Comparison of ENCODE assay signal across 15 cellular contexts in the genomic region with DNA sequence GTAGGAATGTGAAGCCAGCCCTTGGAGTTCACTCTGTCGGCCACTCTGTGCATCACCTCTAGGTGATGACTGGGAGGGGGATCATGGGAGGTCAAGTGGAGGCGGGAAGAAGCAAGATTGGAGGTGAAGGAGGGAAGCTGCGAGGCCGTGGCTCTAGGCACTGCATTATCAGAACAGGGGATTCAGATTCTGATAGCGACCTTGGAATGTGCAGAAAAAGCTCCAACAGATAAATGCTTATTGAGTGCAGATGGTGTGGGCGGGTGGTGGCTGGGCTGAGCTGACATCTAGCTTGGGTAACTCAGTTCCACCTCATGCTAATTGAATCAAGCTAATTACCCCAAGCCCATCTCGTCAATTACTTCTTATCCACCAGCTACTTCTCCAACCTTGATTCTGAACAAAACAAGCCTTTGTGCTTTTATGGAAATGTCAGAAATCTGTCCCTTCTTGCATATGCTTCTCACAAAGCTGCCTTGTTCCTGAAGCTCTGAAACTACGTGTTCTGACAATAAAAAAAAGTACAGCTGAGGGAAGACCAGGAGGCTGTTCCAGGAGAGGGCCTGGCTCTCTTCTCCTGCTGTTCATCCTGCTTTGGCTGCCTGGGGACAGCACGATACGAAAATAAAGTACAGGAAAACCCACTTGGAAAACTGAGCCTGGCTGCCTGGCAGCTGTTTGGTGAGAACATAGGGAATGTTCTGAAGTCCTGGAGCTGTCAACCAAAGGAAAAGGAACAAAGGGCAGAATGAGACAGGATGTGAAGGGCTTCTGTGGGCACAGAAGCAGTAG. TPM values are rescaled to one million over a fixed set of nuclear protein-coding genes. Genes with fewer than 3 reads are reported as not detected.
A peak's percentile ranks its signal among the peaks of the same experiment; 100 is the strongest.
DNase-seq lines count a peak whose midpoint lies in the region; TF ChIP-seq lines count a peak whose summit lies in the region.
"Had no signal": no experiment of that assay in that cellular context is flagged by ENCODE, and none has a peak within 500 bp of the region (broad histone marks: within the 10 kb centered on the region; RNA-seq: fewer than 3 reads in every experiment).

No MANE protein-coding gene starts in this region.

- intact Hi-C loops in esophagus muscularis mucosa (cut with DNase I): no loop called here

- peaks cover 7% of the 10 kb centered on the region for H3K9me3 Mint-ChIP-seq in endodermal cell
- H3K9me3 Mint-ChIP-seq in CD8-positive, alpha-beta memory T cell: peaks cover 2 to 14% (median 6%) of the 10 kb centered on the region in 5 donors

- TF ChIP-seq POLR2A in esophagus muscularis mucosa (IDR thresholded peaks at IDR 0.05; ENCODE audit: low read depth): no peak

- H3K27me3 ChIP-seq in endodermal cell (ENCODE audit: control insufficient read depth, insufficient read depth, low read length, poor library complexity, severe bottlenecking): no peaks in the 10 kb centered on the region
- H3K27me3 ChIP-seq in esophagus muscularis mucosa: no peaks in the 10 kb centered on the region
- H3K27me3 ChIP-seq in CD8-positive, alpha-beta memory T cell (ENCODE audit: insufficient read depth, low read length, poor library complexity, severe bottlenecking): no peaks in the 10 kb centered on the region
- H3K27me3 ChIP-seq: tibial artery had no signal

- no peaks in the 10 kb centered on the region for H3K36me3 Mint-ChIP-seq in endodermal cell (ENCODE audit: low read depth)
- peaks cover 0 to 2% (median 0%) of the 10 kb centered on the region in 3 donors for H3K36me3 Mint-ChIP-seq in CD8-positive, alpha-beta memory T cell

- H3K9ac ChIP-seq in endodermal cell (ENCODE audit: extremely low read depth, low read length, poor library complexity, severe bottlenecking): no peak overlapping the region

- H3K27ac Mint-ChIP-seq in endodermal cell: no peak overlapping the region
- peak overlapping the region in 1 of 8 donors; percentile 38 for H3K27ac Mint-ChIP-seq in CD8-positive, alpha-beta memory T cell
- H3K27ac Mint-ChIP-seq: activated T-helper 17 cell treated with anti-CD3 and anti-CD28 coated beads, Interleukin-2, amount 50 U/mL, for 72 hours; HFFc6 had no signal

- no peaks in the 10 kb centered on the region for H3K27me3 Mint-ChIP-seq in endodermal cell (ENCODE audit: insufficient read depth)
- peaks cover 0 to 8% of the 10 kb centered on the region in 2 donors for H3K27me3 Mint-ChIP-seq in CD8-positive, alpha-beta memory T cell

- CTCF ChIA-PET in CD8-positive, alpha-beta memory T cell (lab: Charles Lee): interaction anchor here (0.8 to 3.3 kb wide), 2 partner anchors 13 to 20 kb away, joined by 3 to 13 read pairs; no protein-coding TSS in a partner anchor

- 90 to 93% methylated on average over 6 to 10 of the region's 10 CpGs for WGBS in endodermal cell (ENCODE audit: insufficient coverage in 1 of 2, insufficient read length in 1 of 2), 2 experiments
- 85 to 86% methylated on average over 7 to 9 of the region's 10 CpGs for whole genome bisulfite sequencing in mesodermal cell (ENCODE audit: insufficient coverage in 2 of 2), 2 experiments
- 60% methylated on average over 10 of the region's 10 CpGs for WGBS in esophagus muscularis mucosa

- peak overlapping the region; percentile 22 for H3K27ac ChIP-seq in endodermal cell (ENCODE audit: low read depth, low read length)
- peak overlapping the region; percentile 73 for H3K27ac ChIP-seq in mesodermal cell (ENCODE audit: low read depth, low read length, severe bottlenecking)
- H3K27ac ChIP-seq in temporal lobe (ENCODE audit: low read depth, low read length): peak overlapping the region; percentile 69
- H3K27ac ChIP-seq in esophagus muscularis mucosa (replicated peaks in 1 of 4): peak overlapping the region in 2 of 4 donors; percentile 4 to 53
- no peak overlapping the region for H3K27ac ChIP-seq in CD8-positive, alpha-beta memory T cell (ENCODE audit: low read depth, low read length)
- H3K27ac ChIP-seq: A549 had no signal

- TF ChIP-seq EP300 in esophagus muscularis mucosa (IDR thresholded peaks at IDR 0.05): no peak

- DNase-seq in activated effector memory CD4-positive, alpha-beta T cell treated with anti-CD3 and anti-CD28 coated beads, Interleukin-2, amount 50 U/mL, for 16 hours: peak; percentile 13
- DNase-seq in activated effector memory CD4-positive, alpha-beta T cell treated with Interleukin-2 at 50 U/mL for 16 hours: no peak
- DNase-seq in endodermal cell (peak; percentile 34), RKO (ENCODE audit: low spot score) (no peak), esophagus muscularis mucosa (ENCODE audit: extremely low spot score) (no peak)
- no peak for DNase-seq in CD8-positive, alpha-beta memory T cell
- DNase-seq: HFFc6, Karpas-422, SIG-M5, tibial artery had no signal

- no peaks in the 10 kb centered on the region for H3K4me1 ChIP-seq in endodermal cell (ENCODE audit: control insufficient read depth, insufficient read depth, low read length)
- peaks cover 3% of the 10 kb centered on the region for H3K4me1 ChIP-seq in mesodermal cell (ENCODE audit: control insufficient read depth, insufficient read depth, low read length, poor library complexity, severe bottlenecking)
- H3K4me1 ChIP-seq in esophagus muscularis mucosa: peaks cover 0 to 22% (median 14%) of the 10 kb centered on the region in 4 donors
- no peaks in the 10 kb centered on the region for H3K4me1 ChIP-seq in CD8-positive, alpha-beta memory T cell (ENCODE audit: insufficient read depth, low read length)
- H3K4me1 ChIP-seq: tibial artery had no signal

- TF ChIP-seq CTCF in endodermal cell (conservative IDR thresholded peaks at IDR 0.05): no peak
- TF ChIP-seq CTCF in esophagus muscularis mucosa (IDR thresholded peaks at IDR 0.05): no peak

- no peaks in the 10 kb centered on the region for H3K4me1 Mint-ChIP-seq in endodermal cell
- H3K4me1 Mint-ChIP-seq in CD8-positive, alpha-beta memory T cell: no peaks in the 10 kb centered on the region
- H3K4me1 Mint-ChIP-seq: activated T-helper 17 cell treated with anti-CD3 and anti-CD28 coated beads, Interleukin-2, amount 50 U/mL, for 72 hours had no signal

- H3K36me3 ChIP-seq in endodermal cell (ENCODE audit: control insufficient read depth, insufficient read depth, low read length): no peaks in the 10 kb centered on the region
- no peaks in the 10 kb centered on the region for H3K36me3 ChIP-seq in mesodermal cell (ENCODE audit: control insufficient read depth, insufficient read depth, low read length)
- no peaks in the 10 kb centered on the region for H3K36me3 ChIP-seq in esophagus muscularis mucosa
- H3K36me3 ChIP-seq in CD8-positive, alpha-beta memory T cell (ENCODE audit: insufficient read depth, low read length): no peaks in the 10 kb centered on the region
- H3K36me3 ChIP-seq: tibial artery had no signal

- POLR2A ChIA-PET in CD8-positive, alpha-beta memory T cell (lab: Charles Lee): no interaction called here

- H3K4me3 Mint-ChIP-seq in endodermal cell: no peak overlapping the region
- no peak overlapping the region for H3K4me3 Mint-ChIP-seq in CD8-positive, alpha-beta memory T cell
- H3K4me3 Mint-ChIP-seq: activated T-helper 17 cell treated with anti-CD3 and anti-CD28 coated beads, Interleukin-2, amount 50 U/mL, for 72 hours; HFFc6 had no signal

- H3K9me3 ChIP-seq in endodermal cell (ENCODE audit: control insufficient read depth, low read length) (no peaks in the 10 kb centered on the region), mesodermal cell (ENCODE audit: control insufficient read depth, low read length) (peaks cover 16% of the 10 kb centered on the region), esophagus muscularis mucosa (peaks cover 0 to 4% (median 2%) of the 10 kb centered on the region in 4 donors)
- no peaks in the 10 kb centered on the region for H3K9me3 ChIP-seq in CD8-positive, alpha-beta memory T cell (ENCODE audit: low read length)
- H3K9me3 ChIP-seq: A549, tibial artery had no signal

- H3K4me3 ChIP-seq in endodermal cell (ENCODE audit: low read length): no peak overlapping the region
- H3K4me3 ChIP-seq in mesodermal cell (ENCODE audit: extremely low read depth, insufficient read depth, low read length, poor library complexity, severe bottlenecking): no peak overlapping the region
- no peak overlapping the region for H3K4me3 ChIP-seq in esophagus muscularis mucosa
- H3K4me3 ChIP-seq in CD8-positive, alpha-beta memory T cell (ENCODE audit: low read length): no peak overlapping the region
- H3K4me3 ChIP-seq: A549, tibial artery had no signal

RNA-seq across cellular contexts. Expression of a gene that starts 27.5 kb away (rescaled TPM):
- not detected for total RNA-seq in endodermal cell
- polyA plus RNA-seq in endodermal cell (2013, experiment 1 of 2): not detected
- polyA plus RNA-seq in endodermal cell (2013, experiment 2 of 2): not detected
- not detected for polyA plus RNA-seq in mesodermal cell (2013, experiment 1 of 2)
- polyA plus RNA-seq in mesodermal cell (2013, experiment 2 of 2): not detected
- total RNA-seq in temporal lobe: not detected
- not detected for total RNA-seq in esophagus muscularis mucosa
- not detected for total RNA-seq in CD8-positive, alpha-beta memory T cell
- polyA plus RNA-seq in CD8-positive, alpha-beta memory T cell: not detected
- total RNA-seq: activated T-helper 17 cell treated with anti-CD3 and anti-CD28 coated beads, Interleukin-2, amount 50 U/mL, for 72 hours; HFFc6; pulmonary artery endothelial cell had no signal
- polyA plus RNA-seq: A549 had no signal

RNA-seq across cellular contexts. Expression of a gene that starts 49.8 kb away (rescaled TPM):
- 1 to 10 TPM; 8.2 to 9.6 TPM for total RNA-seq in endodermal cell
- polyA plus RNA-seq in endodermal cell (2013, experiment 1 of 2): 11.9 TPM
- 14.5 TPM for polyA plus RNA-seq in endodermal cell (2013, experiment 2 of 2)
- polyA plus RNA-seq in mesodermal cell (2013, experiment 1 of 2): 12.4 TPM
- 8.1 TPM for polyA plus RNA-seq in mesodermal cell (2013, experiment 2 of 2)
- total RNA-seq in temporal lobe: 9.1 TPM
- 10 to 100 TPM; 13.3 to 27.4 (median 20.4) TPM for total RNA-seq in esophagus muscularis mucosa
- 10 to 100 TPM; 25.1 to 27.7 TPM for total RNA-seq in CD8-positive, alpha-beta memory T cell
- 5.7 TPM for polyA plus RNA-seq in CD8-positive, alpha-beta memory T cell

Comparison
In these comparisons a context has a peak if more than half of its experiments do, and no peak if none do; other contexts are left out.
1. DNase-seq: peak in activated effector memory CD4-positive, alpha-beta T cell treated with anti-CD3 and anti-CD28 coated beads, Interleukin-2, amount 50 U/mL, for 16 hours (single experiment) and endodermal cell (single experiment); none in activated effector memory CD4-positive, alpha-beta T cell treated with Interleukin-2 at 50 U/mL for 16 hours (single experiment), RKO (single experiment), esophagus muscularis mucosa (single experiment) and CD8-positive, alpha-beta memory T cell (0 of 5).